19 cellular contexts compared by ENCODE assay signal in the genomic region with DNA sequence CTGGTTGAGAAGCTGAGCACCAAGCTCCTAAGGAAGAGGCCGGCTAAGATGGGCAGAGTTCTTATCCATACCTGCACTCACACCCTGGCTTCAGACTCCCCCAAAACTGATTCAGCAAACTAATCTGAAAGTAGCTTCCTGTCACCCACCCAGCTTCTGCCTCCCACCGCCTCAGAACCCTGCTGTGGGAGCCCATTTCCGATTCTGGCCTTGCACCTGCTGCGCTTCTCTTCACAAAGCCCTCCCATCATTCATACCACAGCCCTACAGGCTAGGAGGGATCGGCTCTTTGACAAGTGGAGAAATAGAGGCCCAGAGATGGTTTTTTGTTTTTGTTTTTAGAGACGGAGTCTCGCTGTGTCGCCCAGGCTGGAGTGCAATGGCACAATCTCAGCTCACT. TPM values are rescaled to one million over a fixed set of nuclear protein-coding genes. Genes with fewer than 3 reads are reported as not detected.
DNase-seq lines count a peak whose midpoint lies in the region; ATAC-seq, FAIRE-seq and TF ChIP-seq lines count a peak whose summit lies in the region.
"Had no signal": no experiment of that assay in that cellular context is flagged by ENCODE, and none has a peak within 500 bp of the region (broad histone marks: within the 10 kb centered on the region; RNA-seq: fewer than 3 reads in every experiment).

No MANE protein-coding gene starts in this region.

- H3K36me3 Mint-ChIP-seq in activated naive CD4-positive, alpha-beta T cell treated with anti-CD3 and anti-CD28 coated beads, Interleukin-2, amount 10 ng/mL, durations not matched to agents 7 days and 5 days: peaks cover 40% of the 10 kb centered on the region
- H3K36me3 Mint-ChIP-seq in stimulated activated effector memory CD8-positive, alpha-beta T cell treated with anti-CD3 and anti-CD28 coated beads, Interleukin-12 subunit alpha, Interleukin-12 subunit beta, amount 100 ng/mL, for 72 hours: peaks cover 93% of the 10 kb centered on the region

- H3K36me3 ChIP-seq in RWPE2 (ENCODE audit: low read depth): peaks cover 88% of the 10 kb centered on the region
- peaks cover 14 to 15% of the 10 kb centered on the region in 2 donors for H3K36me3 ChIP-seq in esophagus (ENCODE audit: control insufficient read depth in 2 of 2, insufficient read depth in 2 of 2, low read length in 1 of 2)
- H3K36me3 ChIP-seq in H7 (replicated peaks; ENCODE audit: control insufficient read depth, insufficient read depth, low read length): peaks cover 29% of the 10 kb centered on the region

- no peak overlapping the region for H3K4me3 ChIP-seq in RWPE2 (ENCODE audit: severe bottlenecking)
- H3K4me3 ChIP-seq in esophagus (ENCODE audit: low read depth in 1 of 2, low read length in 2 of 2): no peak overlapping the region
- no peak overlapping the region for H3K4me3 ChIP-seq in H7 (ENCODE audit: insufficient read depth, low read depth, low read length)
- H3K4me3 ChIP-seq: dorsolateral prefrontal cortex, K562, vagina had no signal

- H3K4me1 ChIP-seq in RWPE2 (ENCODE audit: insufficient read depth, poor library complexity, severe bottlenecking): peaks cover 11% of the 10 kb centered on the region
- H3K4me1 ChIP-seq in esophagus (ENCODE audit: control insufficient read depth in 2 of 2, insufficient read depth in 2 of 2, low read length in 1 of 2): peaks cover 2 to 8% of the 10 kb centered on the region in 2 donors

- H3K27ac Mint-ChIP-seq in activated naive CD4-positive, alpha-beta T cell treated with anti-CD3 and anti-CD28 coated beads, Interleukin-2, amount 10 ng/mL, durations not matched to agents 7 days and 5 days: peak overlapping the region; percentile 12
- peak overlapping the region; percentile 81 for H3K27ac Mint-ChIP-seq in stimulated activated effector memory CD8-positive, alpha-beta T cell treated with anti-CD3 and anti-CD28 coated beads, Interleukin-12 subunit alpha, Interleukin-12 subunit beta, amount 100 ng/mL, for 72 hours

- no peak for DNase-seq in activated naive CD4-positive, alpha-beta T cell treated with anti-CD3 and anti-CD28 coated beads, Interleukin-2, amount 10 ng/mL, durations not matched to agents 7 days and 5 days
- no peak for DNase-seq in activated naive CD4-positive, alpha-beta T cell treated with Interleukin-2 at 50 U/mL for 16 hours
- DNase-seq in RWPE2 (ENCODE audit: low spot score) (no peak), H7 (no peak), frontal cortex (ENCODE audit: low spot score in 2 of 2) (no peak), AG08395 (ENCODE audit: low spot score) (no peak)
- DNase-seq in stimulated activated effector memory CD8-positive, alpha-beta T cell treated with anti-CD3 and anti-CD28 coated beads, Interleukin-12 subunit alpha, Interleukin-12 subunit beta, amount 100 ng/mL, for 72 hours (ENCODE audit: low spot score in 2 of 2): no peak
- DNase-seq: brain microvascular endothelial cell, dorsolateral prefrontal cortex, glutamatergic neuron, left ventricle myocardium superior, NCI-H1930, NCI-H446 had no signal

- CTCF ChIA-PET in activated naive CD4-positive, alpha-beta T cell treated with anti-CD3 and anti-CD28 coated beads, Interleukin-2, amount 10 ng/mL, durations not matched to agents 7 days and 5 days (lab: Charles Lee): interaction anchor here (0.9 to 1.5 kb wide), 2 partner anchors 16 to 26 kb away, joined by 3 to 7 read pairs; no protein-coding TSS in a partner anchor

- peak overlapping the region; percentile 60 for H3K27ac ChIP-seq in RWPE2 (ENCODE audit: poor library complexity, severe bottlenecking)
- peak overlapping the region; percentile 37 to 85 for H3K27ac ChIP-seq in esophagus (ENCODE audit: low read depth in 2 of 2, low read length in 1 of 2)
- H3K27ac ChIP-seq: brain microvascular endothelial cell, VCaP had no signal

- H3K9me3 Mint-ChIP-seq in activated naive CD4-positive, alpha-beta T cell treated with anti-CD3 and anti-CD28 coated beads, Interleukin-2, amount 10 ng/mL, durations not matched to agents 7 days and 5 days: no peaks in the 10 kb centered on the region
- H3K9me3 Mint-ChIP-seq in stimulated activated effector memory CD8-positive, alpha-beta T cell treated with anti-CD3 and anti-CD28 coated beads, Interleukin-12 subunit alpha, Interleukin-12 subunit beta, amount 100 ng/mL, for 72 hours: no peaks in the 10 kb centered on the region

- no peak for TF ChIP-seq CTCF in RWPE2 (IDR thresholded peaks at IDR 0.05; ENCODE audit: poor library complexity, severe bottlenecking)

- no peak for ATAC-seq in RWPE2 (ENCODE audit: low read depth)
- no peak for ATAC-seq in stimulated activated effector memory CD8-positive, alpha-beta T cell treated with anti-CD3 and anti-CD28 coated beads, Interleukin-12 subunit alpha, Interleukin-12 subunit beta, amount 100 ng/mL, for 72 hours
- ATAC-seq: left ventricle myocardium superior had no signal

- peaks cover 33% of the 10 kb centered on the region for H3K4me1 Mint-ChIP-seq in activated naive CD4-positive, alpha-beta T cell treated with anti-CD3 and anti-CD28 coated beads, Interleukin-2, amount 10 ng/mL, durations not matched to agents 7 days and 5 days
- peaks cover 39% of the 10 kb centered on the region for H3K4me1 Mint-ChIP-seq in stimulated activated effector memory CD8-positive, alpha-beta T cell treated with anti-CD3 and anti-CD28 coated beads, Interleukin-12 subunit alpha, Interleukin-12 subunit beta, amount 100 ng/mL, for 72 hours

- FAIRE-seq in frontal cortex (lab: Jason Lieb, UNC): no peak
- FAIRE-seq: GM19239, H54 had no signal

- H3K27me3 ChIP-seq in RWPE2 (ENCODE audit: insufficient read depth, poor library complexity, severe bottlenecking): no peaks in the 10 kb centered on the region
- no peaks in the 10 kb centered on the region for H3K27me3 ChIP-seq in esophagus (ENCODE audit: control insufficient read depth in 1 of 2, insufficient read depth in 2 of 2, low read length in 2 of 2)
- H3K27me3 ChIP-seq in H7 (ENCODE audit: control insufficient read depth, insufficient read depth, low read length): no peaks in the 10 kb centered on the region
- H3K27me3 ChIP-seq: brain microvascular endothelial cell, dorsolateral prefrontal cortex, vagina had no signal

- H3K9me3 ChIP-seq in RWPE2 (ENCODE audit: severe bottlenecking) (no peaks in the 10 kb centered on the region), esophagus (ENCODE audit: control insufficient read depth in 2 of 2, insufficient read depth in 1 of 2, low read depth in 1 of 2, low read length in 1 of 2) (no peaks in the 10 kb centered on the region)
- H3K9me3 ChIP-seq: vagina had no signal

- 95 to 98% methylated on average over 8 of the region's 8 CpGs for WGBS in esophagus, 2 donors

- no peaks in the 10 kb centered on the region for H3K27me3 Mint-ChIP-seq in activated naive CD4-positive, alpha-beta T cell treated with anti-CD3 and anti-CD28 coated beads, Interleukin-2, amount 10 ng/mL, durations not matched to agents 7 days and 5 days

- no peak overlapping the region for H3K4me3 Mint-ChIP-seq in activated naive CD4-positive, alpha-beta T cell treated with anti-CD3 and anti-CD28 coated beads, Interleukin-2, amount 10 ng/mL, durations not matched to agents 7 days and 5 days
- no peak overlapping the region for H3K4me3 Mint-ChIP-seq in stimulated activated effector memory CD8-positive, alpha-beta T cell treated with anti-CD3 and anti-CD28 coated beads, Interleukin-12 subunit alpha, Interleukin-12 subunit beta, amount 100 ng/mL, for 72 hours

RNA-seq across cellular contexts. Expression of a gene that starts 28.7 kb away (rescaled TPM):
- 100 to 1,000 TPM; 167 to 272 TPM for polyA plus RNA-seq in esophagus
- total RNA-seq in H7 (2014; rRNA removed; shearing (Covaris generic)): 63.9 and 65.0 TPM in 2 replicates
- total RNA-seq in frontal cortex: 26.1 TPM
